1 cellular context compared by ENCODE assay signal in the genomic region with DNA sequence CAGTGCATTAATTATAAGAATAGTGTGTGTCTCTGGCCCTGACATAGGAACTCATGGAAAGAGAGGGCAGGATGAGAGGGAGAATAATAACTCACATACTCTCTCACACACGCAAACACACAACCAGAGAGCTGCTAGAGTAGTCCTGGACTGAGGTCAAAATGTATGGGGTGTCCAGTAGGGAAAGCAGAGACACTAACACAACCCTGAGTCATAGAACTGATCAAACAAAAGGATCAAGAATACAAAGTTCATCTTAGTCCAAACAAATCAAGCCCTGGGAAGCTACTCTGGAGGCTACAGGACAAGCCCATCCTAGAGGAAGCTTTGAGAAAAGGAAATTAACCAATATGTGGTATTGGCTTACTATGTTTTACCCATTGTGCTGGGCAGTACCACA.
TF ChIP-seq lines count a peak whose summit lies in the region.

No MANE protein-coding gene starts in this region.

TF ChIP-seq in HepG2, 621 proteins besides CTCF, POLR2A, EP300 and RAD21 (continued from another document and continues in another):
- TF ChIP-seq ZGPAT (CRISPR knock-in tag; IDR thresholded peaks at IDR 0.05) (peak; percentile 68), ZNF678 (CRISPR knock-in tag; IDR thresholded peaks at IDR 0.05) (no peak), ZNF296 (CRISPR knock-in tag; conservative IDR thresholded peaks at IDR 0.05) (no peak), ZNF33B (CRISPR knock-in tag; IDR thresholded peaks at IDR 0.05) (no peak), ZNF337 (CRISPR knock-in tag; IDR thresholded peaks at IDR 0.05; ENCODE audit: borderline replicate concordance, low read depth) (0 out of 2 replicates have a peak, but pooled peaks have one; percentile 54), RXRA (CRISPR knock-in tag; IDR thresholded peaks at IDR 0.05) (no peak; the same call in 1 of the 2 replicates), ZBTB3 (CRISPR knock-in tag; IDR thresholded peaks at IDR 0.05; ENCODE audit: borderline replicate concordance, low read depth) (no peak), PHF5A (CRISPR knock-in tag; IDR thresholded peaks at IDR 0.05; ENCODE audit: low read depth, unreplicated experiment) (no peak), ZNF879 (CRISPR knock-in tag; IDR thresholded peaks at IDR 0.05) (no peak), ZMYM2 (CRISPR knock-in tag; IDR thresholded peaks at IDR 0.05) (no peak), CENPT (CRISPR knock-in tag; IDR thresholded peaks at IDR 0.05; ENCODE audit: low read depth) (no peak), ZFP82 (CRISPR knock-in tag; IDR thresholded peaks at IDR 0.05; ENCODE audit: borderline replicate concordance) (no peak), ZNF414 (CRISPR knock-in tag; IDR thresholded peaks at IDR 0.05) (no peak), FOXP1 (IDR thresholded peaks at IDR 0.05) (no peak), FOXP1 (CRISPR knock-in tag; IDR thresholded peaks at IDR 0.05) (peak; percentile 60), ZNF550 (CRISPR knock-in tag; IDR thresholded peaks at IDR 0.05; ENCODE audit: borderline replicate concordance) (no peak), ZNF570 (CRISPR knock-in tag; IDR thresholded peaks at IDR 0.05; ENCODE audit: borderline replicate concordance) (no peak), FOXC1 (CRISPR knock-in tag; IDR thresholded peaks at IDR 0.05; ENCODE audit: borderline replicate concordance) (no peak), AGO2 (optimal IDR thresholded peaks at IDR 0.05; ENCODE audit: low read depth, low read length) (no peak), XBP1 (CRISPR knock-in tag; IDR thresholded peaks at IDR 0.05) (no peak), ZSCAN9 (CRISPR knock-in tag; IDR thresholded peaks at IDR 0.05; ENCODE audit: borderline replicate concordance) (0 out of 2 replicates have a peak, but pooled peaks have one; percentile 22), TBL1XR1 (IDR thresholded peaks at IDR 0.05; ENCODE audit: borderline replicate concordance, low read length, partially characterized antibody) (no peak), ZNF274 (CRISPR knock-in tag; IDR thresholded peaks at IDR 0.05) (no peak), ETS1 (CRISPR knock-in tag; IDR thresholded peaks at IDR 0.05) (no peak), MED1 (CRISPR knock-in tag; IDR thresholded peaks at IDR 0.05) (peak; percentile 57; the same call in 1 of the 2 replicates), REPIN1 (CRISPR knock-in tag; IDR thresholded peaks at IDR 0.05; ENCODE audit: borderline replicate concordance, low read depth) (no peak), ZZZ3 (CRISPR knock-in tag; IDR thresholded peaks at IDR 0.05; ENCODE audit: borderline replicate concordance) (no peak), FOSL2 (CRISPR knock-in tag; IDR thresholded peaks at IDR 0.05) (peak; percentile 97), CBFB (CRISPR knock-in tag; IDR thresholded peaks at IDR 0.05) (no peak), GATA4 (IDR thresholded peaks at IDR 0.05; ENCODE audit: borderline replicate concordance, low read depth) (no peak; the same call in 1 of the 2 replicates), ZNF121 (CRISPR knock-in tag; IDR thresholded peaks at IDR 0.05) (no peak), NR1H2 (CRISPR knock-in tag; IDR thresholded peaks at IDR 0.05; ENCODE audit: borderline replicate concordance, low read depth) (no peak), LCORL (IDR thresholded peaks at IDR 0.05) (no peak), LCORL (CRISPR knock-in tag; IDR thresholded peaks at IDR 0.05) (peak; percentile 54; the same call in 1 of the 2 replicates), SMAD1 (CRISPR knock-in tag; IDR thresholded peaks at IDR 0.05; ENCODE audit: borderline replicate concordance, low read depth) (no peak), HDAC6 (IDR thresholded peaks at IDR 0.05; ENCODE audit: low read depth, low read length) (no peak), ZNF34 (CRISPR knock-in tag; IDR thresholded peaks at IDR 0.05; ENCODE audit: borderline replicate concordance) (no peak), YY1 (IDR thresholded peaks at IDR 0.05; ENCODE audit: insufficient read depth, insufficient replicate concordance, low read depth, low read length) (no peak), ZNF543 (CRISPR knock-in tag; IDR thresholded peaks at IDR 0.05) (no peak), DPF2 (CRISPR knock-in tag; IDR thresholded peaks at IDR 0.05; ENCODE audit: borderline replicate concordance, low read depth) (peak; percentile 79; the same call in 1 of the 2 replicates), ZNF530 (CRISPR knock-in tag; IDR thresholded peaks at IDR 0.05; ENCODE audit: low read depth) (no peak), ZFP36L2 (CRISPR knock-in tag; IDR thresholded peaks at IDR 0.05) (no peak), ZNF331 (CRISPR knock-in tag; IDR thresholded peaks at IDR 0.05) (peak; percentile 55; the same call in 1 of the 2 replicates), TIGD3 (CRISPR knock-in tag; IDR thresholded peaks at IDR 0.05; ENCODE audit: borderline replicate concordance) (no peak), MBNL3 (CRISPR knock-in tag; conservative IDR thresholded peaks at IDR 0.05) (no peak), ZNF382 (CRISPR knock-in tag; IDR thresholded peaks at IDR 0.05; ENCODE audit: borderline replicate concordance) (no peak)
- TF ChIP-seq, protein P1, sequence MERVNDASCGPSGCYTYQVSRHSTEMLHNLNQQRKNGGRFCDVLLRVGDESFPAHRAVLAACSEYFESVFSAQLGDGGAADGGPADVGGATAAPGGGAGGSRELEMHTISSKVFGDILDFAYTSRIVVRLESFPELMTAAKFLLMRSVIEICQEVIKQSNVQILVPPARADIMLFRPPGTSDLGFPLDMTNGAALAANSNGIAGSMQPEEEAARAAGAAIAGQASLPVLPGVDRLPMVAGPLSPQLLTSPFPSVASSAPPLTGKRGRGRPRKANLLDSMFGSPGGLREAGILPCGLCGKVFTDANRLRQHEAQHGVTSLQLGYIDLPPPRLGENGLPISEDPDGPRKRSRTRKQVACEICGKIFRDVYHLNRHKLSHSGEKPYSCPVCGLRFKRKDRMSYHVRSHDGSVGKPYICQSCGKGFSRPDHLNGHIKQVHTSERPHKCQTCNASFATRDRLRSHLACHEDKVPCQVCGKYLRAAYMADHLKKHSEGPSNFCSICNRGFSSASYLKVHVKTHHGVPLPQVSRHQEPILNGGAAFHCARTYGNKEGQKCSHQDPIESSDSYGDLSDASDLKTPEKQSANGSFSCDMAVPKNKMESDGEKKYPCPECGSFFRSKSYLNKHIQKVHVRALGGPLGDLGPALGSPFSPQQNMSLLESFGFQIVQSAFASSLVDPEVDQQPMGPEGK (CRISPR knock-in tag; IDR thresholded peaks at IDR 0.05), result 0 out of 2 replicates have a peak, but pooled peaks have one; percentile 17
- TF ChIP-seq, protein P2, sequence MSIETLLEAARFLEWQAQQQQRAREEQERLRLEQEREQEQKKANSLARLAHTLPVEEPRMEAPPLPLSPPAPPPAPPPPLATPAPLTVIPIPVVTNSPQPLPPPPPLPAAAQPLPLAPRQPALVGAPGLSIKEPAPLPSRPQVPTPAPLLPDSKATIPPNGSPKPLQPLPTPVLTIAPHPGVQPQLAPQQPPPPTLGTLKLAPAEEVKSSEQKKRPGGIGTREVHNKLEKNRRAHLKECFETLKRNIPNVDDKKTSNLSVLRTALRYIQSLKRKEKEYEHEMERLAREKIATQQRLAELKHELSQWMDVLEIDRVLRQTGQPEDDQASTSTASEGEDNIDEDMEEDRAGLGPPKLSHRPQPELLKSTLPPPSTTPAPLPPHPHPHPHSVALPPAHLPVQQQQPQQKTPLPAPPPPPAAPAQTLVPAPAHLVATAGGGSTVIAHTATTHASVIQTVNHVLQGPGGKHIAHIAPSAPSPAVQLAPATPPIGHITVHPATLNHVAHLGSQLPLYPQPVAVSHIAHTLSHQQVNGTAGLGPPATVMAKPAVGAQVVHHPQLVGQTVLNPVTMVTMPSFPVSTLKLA (IDR thresholded peaks at IDR 0.05), result no peak
- TF ChIP-seq, protein P3, sequence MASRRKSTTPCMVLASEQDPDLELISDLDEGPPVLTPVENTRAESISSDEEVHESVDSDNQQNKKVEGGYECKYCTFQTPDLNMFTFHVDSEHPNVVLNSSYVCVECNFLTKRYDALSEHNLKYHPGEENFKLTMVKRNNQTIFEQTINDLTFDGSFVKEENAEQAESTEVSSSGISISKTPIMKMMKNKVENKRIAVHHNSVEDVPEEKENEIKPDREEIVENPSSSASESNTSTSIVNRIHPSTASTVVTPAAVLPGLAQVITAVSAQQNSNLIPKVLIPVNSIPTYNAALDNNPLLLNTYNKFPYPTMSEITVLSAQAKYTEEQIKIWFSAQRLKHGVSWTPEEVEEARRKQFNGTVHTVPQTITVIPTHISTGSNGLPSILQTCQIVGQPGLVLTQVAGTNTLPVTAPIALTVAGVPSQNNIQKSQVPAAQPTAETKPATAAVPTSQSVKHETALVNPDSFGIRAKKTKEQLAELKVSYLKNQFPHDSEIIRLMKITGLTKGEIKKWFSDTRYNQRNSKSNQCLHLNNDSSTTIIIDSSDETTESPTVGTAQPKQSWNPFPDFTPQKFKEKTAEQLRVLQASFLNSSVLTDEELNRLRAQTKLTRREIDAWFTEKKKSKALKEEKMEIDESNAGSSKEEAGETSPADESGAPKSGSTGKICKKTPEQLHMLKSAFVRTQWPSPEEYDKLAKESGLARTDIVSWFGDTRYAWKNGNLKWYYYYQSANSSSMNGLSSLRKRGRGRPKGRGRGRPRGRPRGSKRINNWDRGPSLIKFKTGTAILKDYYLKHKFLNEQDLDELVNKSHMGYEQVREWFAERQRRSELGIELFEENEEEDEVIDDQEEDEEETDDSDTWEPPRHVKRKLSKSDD (CRISPR knock-in tag; IDR thresholded peaks at IDR 0.05; ENCODE audit: low read depth), result no peak
- TF ChIP-seq, protein P4, sequence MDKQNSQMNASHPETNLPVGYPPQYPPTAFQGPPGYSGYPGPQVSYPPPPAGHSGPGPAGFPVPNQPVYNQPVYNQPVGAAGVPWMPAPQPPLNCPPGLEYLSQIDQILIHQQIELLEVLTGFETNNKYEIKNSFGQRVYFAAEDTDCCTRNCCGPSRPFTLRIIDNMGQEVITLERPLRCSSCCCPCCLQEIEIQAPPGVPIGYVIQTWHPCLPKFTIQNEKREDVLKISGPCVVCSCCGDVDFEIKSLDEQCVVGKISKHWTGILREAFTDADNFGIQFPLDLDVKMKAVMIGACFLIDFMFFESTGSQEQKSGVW (CRISPR knock-in tag; IDR thresholded peaks at IDR 0.05; ENCODE audit: borderline replicate concordance), result no peak
- TF ChIP-seq, protein P5, sequence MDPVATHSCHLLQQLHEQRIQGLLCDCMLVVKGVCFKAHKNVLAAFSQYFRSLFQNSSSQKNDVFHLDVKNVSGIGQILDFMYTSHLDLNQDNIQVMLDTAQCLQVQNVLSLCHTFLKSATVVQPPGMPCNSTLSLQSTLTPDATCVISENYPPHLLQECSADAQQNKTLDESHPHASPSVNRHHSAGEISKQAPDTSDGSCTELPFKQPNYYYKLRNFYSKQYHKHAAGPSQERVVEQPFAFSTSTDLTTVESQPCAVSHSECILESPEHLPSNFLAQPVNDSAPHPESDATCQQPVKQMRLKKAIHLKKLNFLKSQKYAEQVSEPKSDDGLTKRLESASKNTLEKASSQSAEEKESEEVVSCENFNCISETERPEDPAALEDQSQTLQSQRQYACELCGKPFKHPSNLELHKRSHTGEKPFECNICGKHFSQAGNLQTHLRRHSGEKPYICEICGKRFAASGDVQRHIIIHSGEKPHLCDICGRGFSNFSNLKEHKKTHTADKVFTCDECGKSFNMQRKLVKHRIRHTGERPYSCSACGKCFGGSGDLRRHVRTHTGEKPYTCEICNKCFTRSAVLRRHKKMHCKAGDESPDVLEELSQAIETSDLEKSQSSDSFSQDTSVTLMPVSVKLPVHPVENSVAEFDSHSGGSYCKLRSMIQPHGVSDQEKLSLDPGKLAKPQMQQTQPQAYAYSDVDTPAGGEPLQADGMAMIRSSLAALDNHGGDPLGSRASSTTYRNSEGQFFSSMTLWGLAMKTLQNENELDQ (CRISPR knock-in tag; IDR thresholded peaks at IDR 0.05; ENCODE audit: borderline replicate concordance), result no peak
- TF ChIP-seq, protein P6, sequence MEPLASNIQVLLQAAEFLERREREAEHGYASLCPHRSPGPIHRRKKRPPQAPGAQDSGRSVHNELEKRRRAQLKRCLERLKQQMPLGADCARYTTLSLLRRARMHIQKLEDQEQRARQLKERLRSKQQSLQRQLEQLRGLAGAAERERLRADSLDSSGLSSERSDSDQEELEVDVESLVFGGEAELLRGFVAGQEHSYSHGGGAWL (CRISPR knock-in tag; IDR thresholded peaks at IDR 0.05), result no peak
